Comparison of ENCODE assay signal across 7 cellular contexts in genomic region chr10:30784896-30785605, GRCh38.
DNase-seq lines count a peak whose midpoint lies in the region; ATAC-seq and TF ChIP-seq lines count a peak whose summit lies in the region.

No MANE protein-coding gene starts in this region.

- H3K9me3 ChIP-seq in stomach: no peaks in the 10 kb centered on the region

- H3K4me1 ChIP-seq in stomach: peaks cover 8 to 40% (median 23%) of the 10 kb centered on the region in 4 donors

- intact Hi-C loops in stomach (cut with DNase I; ENCODE audit: low total_unique reads): loop anchor here (10.0 kb wide), 1 partner anchor 990 kb away; no protein-coding TSS in a partner anchor

- DNase-seq in GM12865 (ENCODE audit: low read depth) (peak; percentile 56), NCI-H128 (lab: John Stamatoyannopoulos, UW; ENCODE audit: unreplicated experiment) (peak; percentile 7), midbrain (lab: John Stamatoyannopoulos, UW) (peak; percentile 89), stomach (peak; percentile 68), RKO (ENCODE audit: low spot score) (no peak)
- DNase-seq in activated CD8-positive, alpha-beta memory T cell treated with anti-CD3 and anti-CD28 coated beads, Interleukin-2, amount 50 U/mL, for 4 hours: peak; percentile 52

- H3K36me3 ChIP-seq in stomach: no peaks in the 10 kb centered on the region

- H3K27me3 ChIP-seq in stomach: no peaks in the 10 kb centered on the region

- peak overlapping the region; percentile 69 to 99 (median 92) for H3K27ac ChIP-seq in stomach

- peak; percentile 43 for TF ChIP-seq EP300 in stomach (IDR thresholded peaks at IDR 0.05)

- peak in 1 of 4 donors; percentile 31 for TF ChIP-seq POLR2A in stomach (IDR thresholded peaks at IDR 0.05)

- peak; percentile 45 for ATAC-seq in esophagus mucosa

- TF ChIP-seq CTCF in GM12865 (IDR thresholded peaks at IDR 0.05; ENCODE audit: insufficient read depth, low read depth, low read length, missing control alignments) (no peak), stomach (IDR thresholded peaks at IDR 0.05) (no peak)

- 1 to 2% (median 2%) methylated on average over 43 to 63 of the region's 63 CpGs for WGBS in stomach, 5 donors

- peak overlapping the region; percentile 63 for H3K4me3 ChIP-seq in GM12865 (ENCODE audit: low read depth, low read length)
- H3K4me3 ChIP-seq in stomach: peak overlapping the region; percentile 62 to 76 (median 64)
